20 cellular contexts compared by ENCODE assay signal in the genomic region with DNA sequence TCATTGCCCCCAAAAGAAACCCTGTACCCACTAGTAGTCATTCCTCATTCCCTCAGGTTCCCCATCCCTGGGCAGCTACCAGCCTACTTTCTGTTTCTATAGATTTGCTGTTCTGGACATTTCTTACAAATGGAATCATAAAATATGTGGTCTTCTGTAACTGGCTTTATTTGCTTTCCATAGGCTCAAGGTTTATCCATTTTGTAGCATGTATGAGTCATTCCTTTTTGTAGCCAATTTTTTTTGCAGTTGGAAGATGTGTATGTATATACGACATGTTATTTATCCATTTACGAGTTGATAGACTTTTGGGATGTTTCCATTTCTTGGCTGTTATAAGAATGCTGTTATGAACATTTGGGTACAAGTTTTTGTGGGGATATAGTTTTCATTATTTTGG.
"Had no signal": no experiment of that assay in that cellular context is flagged by ENCODE, and none has a peak within 500 bp of the region (broad histone marks: within the 10 kb centered on the region; RNA-seq: fewer than 3 reads in every experiment).

No MANE protein-coding gene starts in this region.

- ATAC-seq: activated T-helper 17 cell treated with anti-CD3 and anti-CD28 coated beads, Interleukin-2, amount 50 U/mL, for 72 hours; left cardiac atrium; natural killer cell; right cardiac atrium; stimulated activated effector memory CD8-positive, alpha-beta T cell treated with anti-CD3 and anti-CD28 coated beads, Interleukin-12 subunit alpha, Interleukin-12 subunit beta, amount 100 ng/mL, for 72 hours had no signal

- H3K4me1 Mint-ChIP-seq: activated naive CD4-positive, alpha-beta T cell treated with anti-CD3 and anti-CD28 coated beads, Interleukin-2, amount 10 ng/mL, durations not matched to agents 7 days and 5 days; activated T-helper 17 cell treated with anti-CD3 and anti-CD28 coated beads, Interleukin-2, amount 50 U/mL, for 72 hours had no signal

- H3K27me3 Mint-ChIP-seq: activated naive CD4-positive, alpha-beta T cell treated with anti-CD3 and anti-CD28 coated beads, Interleukin-2, amount 10 ng/mL, durations not matched to agents 7 days and 5 days; activated T-helper 17 cell treated with anti-CD3 and anti-CD28 coated beads, Interleukin-2, amount 50 U/mL, for 72 hours; progenitor cell of endocrine pancreas had no signal

- FAIRE-seq: TTC549 had no signal

- H3K4me3 Mint-ChIP-seq: activated naive CD4-positive, alpha-beta T cell treated with anti-CD3 and anti-CD28 coated beads, Interleukin-2, amount 10 ng/mL, durations not matched to agents 7 days and 5 days; activated T-helper 17 cell treated with anti-CD3 and anti-CD28 coated beads, Interleukin-2, amount 50 U/mL, for 72 hours; immature natural killer cell; natural killer cell; stimulated activated effector memory CD8-positive, alpha-beta T cell treated with anti-CD3 and anti-CD28 coated beads, Interleukin-12 subunit alpha, Interleukin-12 subunit beta, amount 100 ng/mL, for 72 hours had no signal

- H3K36me3 Mint-ChIP-seq: natural killer cell; stimulated activated effector memory CD8-positive, alpha-beta T cell treated with anti-CD3 and anti-CD28 coated beads, Interleukin-12 subunit alpha, Interleukin-12 subunit beta, amount 100 ng/mL, for 72 hours had no signal

- H3K9me3 Mint-ChIP-seq: activated naive CD4-positive, alpha-beta T cell treated with anti-CD3 and anti-CD28 coated beads, Interleukin-2, amount 10 ng/mL, durations not matched to agents 7 days and 5 days; activated T-helper 17 cell treated with anti-CD3 and anti-CD28 coated beads, Interleukin-2, amount 50 U/mL, for 72 hours; immature natural killer cell; natural killer cell; stimulated activated effector memory CD8-positive, alpha-beta T cell treated with anti-CD3 and anti-CD28 coated beads, Interleukin-12 subunit alpha, Interleukin-12 subunit beta, amount 100 ng/mL, for 72 hours had no signal

- DNase-seq: activated CD4-positive, alpha-beta T cell treated with anti-CD3 and anti-CD28 coated beads, Interleukin-2, amount 50 U/mL, for 1 hour; activated naive CD4-positive, alpha-beta T cell treated with anti-CD3 and anti-CD28 coated beads, Interleukin-2, amount 10 ng/mL, durations not matched to agents 7 days and 5 days; activated T-cell treated with anti-CD3 and anti-CD28 coated beads for 4 hours; caudate nucleus; cortex of kidney; effector memory CD4-positive, alpha-beta T cell; glutamatergic neuron; immature natural killer cell; left cardiac atrium; natural killer cell; nucleus accumbens; right cardiac atrium; substantia nigra; T-helper 2 cell; trophoblast cell had no signal

- H3K27ac Mint-ChIP-seq: activated naive CD4-positive, alpha-beta T cell treated with anti-CD3 and anti-CD28 coated beads, Interleukin-2, amount 10 ng/mL, durations not matched to agents 7 days and 5 days; activated T-helper 17 cell treated with anti-CD3 and anti-CD28 coated beads, Interleukin-2, amount 50 U/mL, for 72 hours; immature natural killer cell; natural killer cell; progenitor cell of endocrine pancreas; stimulated activated effector memory CD8-positive, alpha-beta T cell treated with anti-CD3 and anti-CD28 coated beads, Interleukin-12 subunit alpha, Interleukin-12 subunit beta, amount 100 ng/mL, for 72 hours had no signal

- H3K4me3 ChIP-seq: lung had no signal
